ENCODE assay signal across 22 cellular contexts in genomic region chr21:41803316-41803715, GRCh38. TPM values are rescaled to one million over a fixed set of nuclear protein-coding genes. Genes with fewer than 3 reads are reported as not detected.
A peak's percentile ranks its signal among the peaks of the same experiment; 100 is the strongest.
DNase-seq lines count a peak whose midpoint lies in the region; ATAC-seq and TF ChIP-seq lines count a peak whose summit lies in the region.
"Had no signal": no experiment of that assay in that cellular context is flagged by ENCODE, and none has a peak within 500 bp of the region (broad histone marks: within the 10 kb centered on the region; RNA-seq: fewer than 3 reads in every experiment).

No MANE protein-coding gene starts in this region.

- POLR2A ChIA-PET in PC-3 (lab: Charles Lee; ENCODE audit: unreplicated experiment) = no interaction called here

- no peaks in the 10 kb centered on the region for H3K27me3 ChIP-seq in PC-3 (ENCODE audit: low read length)

- peaks cover 16% of the 10 kb centered on the region for H3K36me3 ChIP-seq in PC-3 (ENCODE audit: low read depth, low read length)

- no peaks in the 10 kb centered on the region for H3K27me3 Mint-ChIP-seq in activated CD4-positive, alpha-beta T cell treated with anti-CD3 and anti-CD28 coated beads, Interleukin-2, amount 10 ng/mL, durations not matched to agents 24 days and 14 days
- H3K27me3 Mint-ChIP-seq in activated T-cell treated with anti-CD3 and anti-CD28 coated beads, Interleukin-2, amount 50 U/mL, for 72 hours (ENCODE audit: low read depth) = no peaks in the 10 kb centered on the region

- H3F3A ChIP-seq in PC-3 (ENCODE audit: low read length, unreplicated experiment) = no peaks in the 10 kb centered on the region

- peak overlapping the region; percentile 53; the same call in 1 of the 2 replicates for H2AFZ ChIP-seq in PC-3 (ENCODE audit: low read length)
- H2AFZ ChIP-seq: GM23248 had no signal

- H4K20me1 ChIP-seq in PC-3 (ENCODE audit: low read length) = no peaks in the 10 kb centered on the region

- CTCF ChIA-PET in PC-3 (lab: Charles Lee) = interaction anchor here (0.7 to 0.9 kb wide), 2 partner anchors 20 to 190 kb away, joined by 3 to 4 read pairs; no protein-coding TSS in a partner anchor

- H3K9ac ChIP-seq in PC-3 (ENCODE audit: low read length) = peak overlapping the region; percentile 33
- H3K9ac ChIP-seq: GM23248 had no signal

- H3K9me2 ChIP-seq in PC-3 (replicated peaks; ENCODE audit: low read length) = no peaks in the 10 kb centered on the region

- H3K36me3 Mint-ChIP-seq in activated CD4-positive, alpha-beta T cell treated with anti-CD3 and anti-CD28 coated beads, Interleukin-2, amount 10 ng/mL, durations not matched to agents 24 days and 14 days (ENCODE audit: low read depth) = peaks cover 32% of the 10 kb centered on the region
- H3K36me3 Mint-ChIP-seq in activated T-cell treated with anti-CD3 and anti-CD28 coated beads, Interleukin-2, amount 50 U/mL, for 72 hours (ENCODE audit: insufficient read depth in 2 of 2) = peaks cover 6 to 7% of the 10 kb centered on the region in 2 donors

- no peaks in the 10 kb centered on the region for H3K79me2 ChIP-seq in PC-3 (ENCODE audit: low read length)

- DNase-seq in activated CD4-positive, alpha-beta T cell treated with anti-CD3 and anti-CD28 coated beads, Interleukin-2, amount 10 ng/mL, durations not matched to agents 24 days and 14 days = no peak
- no peak for DNase-seq in activated CD4-positive, alpha-beta T cell treated with anti-CD3 and anti-CD28 coated beads for 1 hour
- peak; percentile 27 for DNase-seq in PC-3
- peak; percentile 13 for DNase-seq in smooth muscle cell of the brain vasculature (ENCODE audit: low read depth, low spot score)
- DNase-seq in DMS114 treated with DMSO at 0.1 percent for 48 hours (lab: John Stamatoyannopoulos, UW; ENCODE audit: unreplicated experiment) = no peak
- DNase-seq in activated T-cell treated with anti-CD3 and anti-CD28 coated beads, Interleukin-2, amount 50 U/mL, for 72 hours = no peak
- no peak for DNase-seq in pons (ENCODE audit: low spot score)
- DNase-seq: Caco-2, DMS53, HCEC 1CT, IMR-90, NCI-H1105 treated with DMSO at 0.1 percent for 48 hours, NCI-H1694 treated with DMSO at 0.1 percent for 48 hours, NCI-H2107, NCI-H2227 treated with DMSO at 0.1 percent for 48 hours, NCI-H524, SHP77 treated with DMSO at 0.1 percent for 48 hours had no signal

- no peak overlapping the region; the same call in 1 of the 2 replicates for H3K4me3 ChIP-seq in PC-3 (ENCODE audit: low read length)
- H3K4me3 ChIP-seq: GM23248 had no signal

- no peaks in the 10 kb centered on the region for H3K9me3 ChIP-seq in PC-3 (ENCODE audit: low read length)
- H3K9me3 ChIP-seq: Caco-2 had no signal

- peak overlapping the region; percentile 51 for H3K4me2 ChIP-seq in PC-3 (ENCODE audit: low read length)

- peaks cover 14% of the 10 kb centered on the region for H3K4me1 ChIP-seq in PC-3 (ENCODE audit: insufficient read depth, low read length)
- H3K4me1 ChIP-seq: Caco-2 had no signal

- intact Hi-C loops in activated CD4-positive, alpha-beta T cell treated with anti-CD3 and anti-CD28 coated beads, Interleukin-2, amount 10 ng/mL, durations not matched to agents 24 days and 14 days (cut with micrococcal nuclease) = no loop called here
- intact Hi-C loops in PC-3 (cut with micrococcal nuclease) = no loop called here

- peak overlapping the region; percentile 62 for H3K27ac ChIP-seq in PC-3 (ENCODE audit: low read length)
- H3K27ac ChIP-seq: 22Rv1, GM23248 had no signal

- no peak for TF ChIP-seq CTCF in PC-3 (conservative IDR thresholded peaks at IDR 0.05; ENCODE audit: low read depth, low read length)

- ATAC-seq in PC-3 (peak; percentile 88), esophagus mucosa (peak; percentile 32)
- no peak for ATAC-seq in activated T-cell treated with anti-CD3 and anti-CD28 coated beads, Interleukin-2, amount 50 U/mL, for 72 hours (replicated peaks in 1 of 2)
- ATAC-seq: Panc1 had no signal

- H3K4me1 Mint-ChIP-seq in activated CD4-positive, alpha-beta T cell treated with anti-CD3 and anti-CD28 coated beads, Interleukin-2, amount 10 ng/mL, durations not matched to agents 24 days and 14 days = peaks cover 4% of the 10 kb centered on the region
- H3K4me1 Mint-ChIP-seq in activated T-cell treated with anti-CD3 and anti-CD28 coated beads, Interleukin-2, amount 50 U/mL, for 72 hours (ENCODE audit: low read depth) = no peaks in the 10 kb centered on the region

- H3K4me3 Mint-ChIP-seq in activated CD4-positive, alpha-beta T cell treated with anti-CD3 and anti-CD28 coated beads, Interleukin-2, amount 10 ng/mL, durations not matched to agents 24 days and 14 days = no peak overlapping the region
- no peak overlapping the region for H3K4me3 Mint-ChIP-seq in activated T-cell treated with anti-CD3 and anti-CD28 coated beads, Interleukin-2, amount 50 U/mL, for 72 hours

- BruUV-seq in PC-3 (replicated peaks; lab: Mats Ljungman, UMichigan) = no TSS peak

- H3K9me3 Mint-ChIP-seq in activated CD4-positive, alpha-beta T cell treated with anti-CD3 and anti-CD28 coated beads, Interleukin-2, amount 10 ng/mL, durations not matched to agents 24 days and 14 days = peaks cover 14% of the 10 kb centered on the region
- peaks cover 0 to 6% of the 10 kb centered on the region in 2 donors for H3K9me3 Mint-ChIP-seq in activated T-cell treated with anti-CD3 and anti-CD28 coated beads, Interleukin-2, amount 50 U/mL, for 72 hours

- H3K27ac Mint-ChIP-seq in activated CD4-positive, alpha-beta T cell treated with anti-CD3 and anti-CD28 coated beads, Interleukin-2, amount 10 ng/mL, durations not matched to agents 24 days and 14 days = peak overlapping the region; percentile 25
- no peak overlapping the region for H3K27ac Mint-ChIP-seq in activated T-cell treated with anti-CD3 and anti-CD28 coated beads, Interleukin-2, amount 50 U/mL, for 72 hours

RNA-seq across cellular contexts. Expression of gene RIPK4, which starts 36.5 kb away (rescaled TPM):
- not detected in 2 replicates for total RNA-seq in activated CD4-positive, alpha-beta T cell treated with anti-CD3 and anti-CD28 coated beads, Interleukin-2, amount 10 ng/mL, durations not matched to agents 24 days and 14 days
- total RNA-seq in PC-3 (2014; rRNA removed) (252 and 333 TPM in 2 replicates), esophagus mucosa (51.1 TPM)
- total RNA-seq in activated T-cell treated with anti-CD3 and anti-CD28 coated beads, Interleukin-2, amount 50 U/mL, for 72 hours = under 1 TPM; 0.46 to 0.60 TPM
- total RNA-seq: G401 had no signal

Comparison
In these comparisons a context has a peak if more than half of its experiments do, and no peak if none do; other contexts are left out.
1. DNase-seq: peak in PC-3 (single experiment) and smooth muscle cell of the brain vasculature (single experiment); none in activated CD4-positive, alpha-beta T cell treated with anti-CD3 and anti-CD28 coated beads, Interleukin-2, amount 10 ng/mL, durations not matched to agents 24 days and 14 days (single experiment), activated CD4-positive, alpha-beta T cell treated with anti-CD3 and anti-CD28 coated beads for 1 hour (single experiment), DMS114 treated with DMSO at 0.1 percent for 48 hours (single experiment), activated T-cell treated with anti-CD3 and anti-CD28 coated beads, Interleukin-2, amount 50 U/mL, for 72 hours (0 of 2) and pons (single experiment).
2. ATAC-seq: peak in PC-3 (single experiment) and esophagus mucosa (single experiment); none in activated T-cell treated with anti-CD3 and anti-CD28 coated beads, Interleukin-2, amount 50 U/mL, for 72 hours (0 of 2).
3. RNA of gene RIPK4, which starts 36.5 kb away (total RNA-seq): 252 to 333 TPM in PC-3 and 51.1 TPM in esophagus mucosa (single experiment); 0.46 to 0.60 TPM in activated T-cell treated with anti-CD3 and anti-CD28 coated beads, Interleukin-2, amount 50 U/mL, for 72 hours and not detected in activated CD4-positive, alpha-beta T cell treated with anti-CD3 and anti-CD28 coated beads, Interleukin-2, amount 10 ng/mL, durations not matched to agents 24 days and 14 days; every median in the first group is over 10 times any median in the second.